ENCODE assay signal across 12 cellular contexts in the genomic region with DNA sequence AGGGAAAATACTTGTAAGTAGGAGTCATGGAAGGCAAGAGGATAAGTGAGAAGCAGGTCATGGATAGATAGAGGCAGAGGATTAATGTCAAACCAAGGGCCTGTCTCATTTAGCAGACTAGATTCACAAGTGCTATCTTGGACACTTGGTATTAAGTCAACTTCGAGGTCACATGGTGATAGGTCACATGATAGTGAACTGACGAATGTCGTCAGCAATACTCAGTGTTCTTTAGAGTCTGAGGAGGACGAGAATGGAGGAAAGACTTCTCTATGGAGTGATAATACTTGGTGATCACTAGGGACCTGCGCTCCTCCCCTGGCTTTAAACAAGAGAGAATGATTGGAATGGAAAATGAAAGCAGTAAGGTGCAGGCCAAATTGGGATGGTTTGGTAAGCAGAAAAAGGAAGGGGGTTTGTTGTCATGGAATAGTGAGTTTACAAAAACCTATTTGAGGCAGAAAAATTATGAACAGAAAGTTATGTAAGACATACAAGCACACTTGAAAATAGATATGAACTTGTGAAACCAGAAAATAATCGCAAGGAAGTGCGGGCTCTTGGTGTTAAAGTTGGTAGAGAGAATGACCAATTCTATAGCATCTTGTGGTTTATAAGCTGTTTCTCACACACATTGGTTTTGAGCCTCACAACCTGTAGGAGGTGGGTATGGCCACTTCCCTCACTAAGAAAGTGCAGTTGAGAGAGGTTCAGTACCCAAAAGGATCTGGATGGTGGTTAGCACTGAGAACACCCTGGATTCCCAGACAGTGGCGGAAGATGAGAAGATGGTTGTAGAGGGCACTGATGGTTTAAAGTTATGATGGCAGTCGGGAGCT.
DNase-seq lines count a peak whose midpoint lies in the region; ATAC-seq, FAIRE-seq and TF ChIP-seq lines count a peak whose summit lies in the region.
"Had no signal": no experiment of that assay in that cellular context is flagged by ENCODE, and none has a peak within 500 bp of the region (broad histone marks: within the 10 kb centered on the region; RNA-seq: fewer than 3 reads in every experiment).

No MANE protein-coding gene starts in this region.

- ATAC-seq in GM18870 (IDR thresholded peaks at IDR 0.05; ENCODE audit: unreplicated experiment) (peak; percentile 86), GM21528 (IDR thresholded peaks at IDR 0.05; ENCODE audit: low FRiP score, unreplicated experiment) (peak; percentile 80), HG03354 (IDR thresholded peaks at IDR 0.05; ENCODE audit: poor library complexity, severe bottlenecking, unreplicated experiment) (peak; percentile 70), right lobe of liver (peak; percentile 4 to 40 (median 33))
- ATAC-seq: Panc1 had no signal

- H3K36me3 ChIP-seq in right lobe of liver (peaks cover 0 to 4% (median 0%) of the 10 kb centered on the region in 4 donors), small intestine (ENCODE audit: control insufficient read depth in 2 of 2, insufficient read depth in 2 of 2, low read length in 2 of 2) (peaks cover 0 to 3% of the 10 kb centered on the region in 2 donors), BE2C (no peaks in the 10 kb centered on the region)
- H3K36me3 ChIP-seq: ascending aorta had no signal

- TF ChIP-seq POLR2A in right lobe of liver (IDR thresholded peaks at IDR 0.05): no peak

- no peak for FAIRE-seq in small intestine (lab: Jason Lieb, UNC)

- no peaks in the 10 kb centered on the region for H3K9me3 ChIP-seq in right lobe of liver
- no peaks in the 10 kb centered on the region for H3K9me3 ChIP-seq in small intestine (ENCODE audit: control insufficient read depth, low read depth)
- H3K9me3 ChIP-seq in BE2C: no peaks in the 10 kb centered on the region
- H3K9me3 ChIP-seq: ascending aorta had no signal

- TF ChIP-seq CTCF in right lobe of liver (IDR thresholded peaks at IDR 0.05) (no peak), BE2C (IDR thresholded peaks at IDR 0.05; ENCODE audit: low read depth, low read length) (no peak)

- intact Hi-C loops in right lobe of liver (cut with DNase I): no loop called here

- peaks cover 2 to 25% (median 12%) of the 10 kb centered on the region in 4 donors for H3K4me1 ChIP-seq in right lobe of liver
- peaks cover 2 to 12% of the 10 kb centered on the region in 2 donors for H3K4me1 ChIP-seq in small intestine (ENCODE audit: control insufficient read depth in 2 of 2, insufficient read depth in 1 of 2, low read depth in 1 of 2, low read length in 1 of 2)
- no peaks in the 10 kb centered on the region for H3K4me1 ChIP-seq in BE2C

- H3K27ac ChIP-seq in right lobe of liver (no peak overlapping the region), small intestine (ENCODE audit: low read depth in 1 of 2, low read length in 1 of 2) (no peak overlapping the region)
- H3K27ac ChIP-seq: ascending aorta had no signal

- DNase-seq in right lobe of liver (no peak), GM19238 (ENCODE audit: insufficient read length, low spot score) (no peak), small intestine (no peak), BE2C (no peak)
- no peak for DNase-seq in activated CD8-positive, alpha-beta memory T cell treated with anti-CD3 and anti-CD28 coated beads, Interleukin-2, amount 50 U/mL, for 48 hours
- DNase-seq: activated CD8-positive, alpha-beta memory T cell treated with anti-CD3 and anti-CD28 coated beads, Interleukin-2, amount 50 U/mL, for 4 hours; NCI-H1930 had no signal

- H3K27me3 ChIP-seq in right lobe of liver (no peaks in the 10 kb centered on the region), small intestine (ENCODE audit: control insufficient read depth in 2 of 2, insufficient read depth in 2 of 2, low read length in 2 of 2) (no peaks in the 10 kb centered on the region), BE2C (no peaks in the 10 kb centered on the region)
- H3K27me3 ChIP-seq: ascending aorta had no signal

- WGBS in right lobe of liver (ENCODE audit: insufficient coverage, low coverage, low lambda C conversion rate, missing lambda C conversion rate): 70% methylated on average over 9 of the region's 9 CpGs
- WGBS in small intestine, 3 donors: 84 to 94% (median 85%) methylated on average over 9 of the region's 9 CpGs

- no peak overlapping the region for H3K4me3 ChIP-seq in right lobe of liver
- H3K4me3 ChIP-seq in small intestine (ENCODE audit: low read depth in 1 of 2, low read length in 2 of 2): no peak overlapping the region
- H3K4me3 ChIP-seq in BE2C (ENCODE audit: low read depth, low read length): no peak overlapping the region
- H3K4me3 ChIP-seq: ascending aorta had no signal

Comparison
In these comparisons a context has a peak if more than half of its experiments do, and no peak if none do; other contexts are left out.
1. ATAC-seq: peak in every context shown above with its lines; median percentile 86 in GM18870; 80 in GM21528; 70 in HG03354; 33 in right lobe of liver.